In the genomic region with DNA sequence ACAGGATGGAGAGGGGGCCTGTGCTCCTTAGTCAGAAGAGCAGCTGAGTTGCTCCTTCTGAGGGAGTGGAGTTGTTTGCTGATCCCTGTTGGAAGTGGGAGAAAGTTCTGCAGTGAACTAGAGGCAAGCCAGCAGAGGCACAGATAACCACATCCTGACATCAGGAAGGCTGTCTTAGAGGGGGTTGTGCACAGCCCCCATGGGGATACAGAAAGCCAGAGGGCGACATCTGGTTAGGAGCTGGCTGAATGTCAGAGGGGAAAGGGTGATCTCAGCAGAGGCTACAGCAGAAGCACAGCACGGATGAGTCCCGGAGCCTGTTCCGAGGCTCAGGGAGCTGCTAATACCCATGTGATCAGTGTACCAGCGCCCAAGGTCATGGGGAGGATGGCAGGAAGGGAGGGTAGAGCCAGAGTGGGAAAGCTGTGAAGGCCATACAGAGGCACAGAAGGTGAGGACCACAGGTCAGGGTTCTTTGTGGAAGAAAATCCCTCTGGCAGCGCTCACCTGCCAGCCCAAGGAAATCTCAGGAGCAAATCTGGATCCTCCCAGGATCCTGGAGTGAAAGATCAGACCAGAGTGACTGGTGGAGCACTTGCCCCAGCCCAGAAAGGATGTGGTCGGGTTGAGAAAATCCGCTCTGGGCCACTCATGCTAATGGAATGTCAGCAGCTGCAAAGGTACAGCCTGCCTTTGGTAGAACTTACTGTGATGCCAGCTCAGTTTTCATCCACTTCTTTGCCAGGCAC, we compare ENCODE assay signal across 8 cellular contexts.
A peak's percentile ranks its signal among the peaks of the same experiment; 100 is the strongest.
DNase-seq lines count a peak whose midpoint lies in the region; ATAC-seq and FAIRE-seq lines count a peak whose summit lies in the region.

No MANE protein-coding gene starts in this region.

- H3K27me3 Mint-ChIP-seq in activated T-cell treated with anti-CD3 and anti-CD28 coated beads, Interleukin-2, amount 50 U/mL, for 72 hours (ENCODE audit: low read depth): no peaks in the 10 kb centered on the region
- no peaks in the 10 kb centered on the region for H3K27me3 Mint-ChIP-seq in activated T-helper 17 cell treated with anti-CD3 and anti-CD28 coated beads, Interleukin-2, amount 50 U/mL, for 72 hours

- intact Hi-C loops in left ventricle myocardium superior (cut with micrococcal nuclease): no loop called here

- no peaks in the 10 kb centered on the region for H3K9me3 Mint-ChIP-seq in activated T-cell treated with anti-CD3 and anti-CD28 coated beads, Interleukin-2, amount 50 U/mL, for 72 hours
- no peaks in the 10 kb centered on the region for H3K9me3 Mint-ChIP-seq in activated T-helper 17 cell treated with anti-CD3 and anti-CD28 coated beads, Interleukin-2, amount 50 U/mL, for 72 hours

- peak overlapping the region; percentile 24 for H3K27ac Mint-ChIP-seq in activated T-cell treated with anti-CD3 and anti-CD28 coated beads, Interleukin-2, amount 50 U/mL, for 72 hours
- peak overlapping the region; percentile 36 for H3K27ac Mint-ChIP-seq in activated T-helper 17 cell treated with anti-CD3 and anti-CD28 coated beads, Interleukin-2, amount 50 U/mL, for 72 hours

- DNase-seq in activated T-cell treated with anti-CD3 and anti-CD28 coated beads, Interleukin-2, amount 50 U/mL, for 72 hours: no peak
- no peak for DNase-seq in activated T-cell treated with anti-CD3 and anti-CD28 coated beads, Interleukin-2, amount 50 U/mL, for 48 hours
- peak; percentile 73 for DNase-seq in left ventricle myocardium superior
- DNase-seq in frontal cortex (ENCODE audit: low spot score in 2 of 2): no peak
- no peak for DNase-seq in T-helper 9 cell
- DNase-seq in NCI-H510A treated with DMSO at 0.1 percent for 48 hours (lab: John Stamatoyannopoulos, UW): no peak

- no peak overlapping the region for H3K4me3 Mint-ChIP-seq in activated T-cell treated with anti-CD3 and anti-CD28 coated beads, Interleukin-2, amount 50 U/mL, for 72 hours
- H3K4me3 Mint-ChIP-seq in activated T-helper 17 cell treated with anti-CD3 and anti-CD28 coated beads, Interleukin-2, amount 50 U/mL, for 72 hours: no peak overlapping the region

- H3K4me3 ChIP-seq in skin epidermis: no peak overlapping the region

- peaks cover 10% of the 10 kb centered on the region for H3K4me1 Mint-ChIP-seq in activated T-cell treated with anti-CD3 and anti-CD28 coated beads, Interleukin-2, amount 50 U/mL, for 72 hours (ENCODE audit: low read depth)
- peaks cover 14% of the 10 kb centered on the region for H3K4me1 Mint-ChIP-seq in activated T-helper 17 cell treated with anti-CD3 and anti-CD28 coated beads, Interleukin-2, amount 50 U/mL, for 72 hours

- no peak for ATAC-seq in activated T-cell treated with anti-CD3 and anti-CD28 coated beads, Interleukin-2, amount 50 U/mL, for 72 hours (replicated peaks in 1 of 2)
- ATAC-seq in activated T-helper 17 cell treated with anti-CD3 and anti-CD28 coated beads, Interleukin-2, amount 50 U/mL, for 72 hours (replicated peaks): no peak
- peak; percentile 79 for ATAC-seq in left ventricle myocardium superior

- peak overlapping the region in 19 of 21 experiments; percentile 9 to 84 (median 59) for H3K27ac ChIP-seq in skin epidermis

- peaks cover 8 to 9% of the 10 kb centered on the region in 2 donors for H3K36me3 Mint-ChIP-seq in activated T-cell treated with anti-CD3 and anti-CD28 coated beads, Interleukin-2, amount 50 U/mL, for 72 hours (ENCODE audit: insufficient read depth in 2 of 2)
- peaks cover 83% of the 10 kb centered on the region for H3K36me3 Mint-ChIP-seq in activated T-helper 17 cell treated with anti-CD3 and anti-CD28 coated beads, Interleukin-2, amount 50 U/mL, for 72 hours (ENCODE audit: low read depth)

- no peak for FAIRE-seq in frontal cortex (lab: Jason Lieb, UNC)
